ENCODE assay signal across 15 cellular contexts in genomic region chr5:174324680-174325079, GRCh38.
DNase-seq lines count a peak whose midpoint lies in the region; ATAC-seq and TF ChIP-seq lines count a peak whose summit lies in the region.
"Had no signal": no experiment of that assay in that cellular context is flagged by ENCODE, and none has a peak within 500 bp of the region (broad histone marks: within the 10 kb centered on the region; RNA-seq: fewer than 3 reads in every experiment).

No MANE protein-coding gene starts in this region.

- H3K9me2 ChIP-seq in SK-N-SH = no peaks in the 10 kb centered on the region

- H4K20me1 ChIP-seq in SK-N-SH (ENCODE audit: insufficient read depth) = no peaks in the 10 kb centered on the region

- CTCF ChIA-PET in SK-N-SH (lab: Yijun Ruan, JAX) = interaction anchor here (0.6 to 9.2 kb wide), 8 partner anchors 7 to 1031 kb away, joined by 3 to 141 read pairs (median 6); partner anchors contain the start of genes BOD1 and NSG2

- H3K36me3 ChIP-seq in SK-N-SH (replicated peaks in 1 of 2; ENCODE audit: control insufficient read depth in 1 of 2, insufficient read depth in 2 of 2, low read length in 1 of 2) = no peaks in the 10 kb centered on the region

- peaks cover 6% of the 10 kb centered on the region for H3F3A ChIP-seq in SK-N-SH (replicated peaks; ENCODE audit: insufficient read depth)

- H3K27me3 Mint-ChIP-seq in CD14-positive monocyte (ENCODE audit: low read depth in 3 of 3) = peaks cover 0 to 17% (median 5%) of the 10 kb centered on the region in 3 donors

- H3K27ac Mint-ChIP-seq in CD14-positive monocyte = no peak overlapping the region
- H3K27ac Mint-ChIP-seq: B cell; CD4-positive, alpha-beta T cell; H9; IgD-negative memory B cell had no signal

- no peaks in the 10 kb centered on the region for H3K36me3 Mint-ChIP-seq in CD14-positive monocyte
- H3K36me3 Mint-ChIP-seq: IgD-negative memory B cell had no signal

- no peak overlapping the region for H3K9ac ChIP-seq in SK-N-SH

- TF ChIP-seq CTCF in SK-N-SH (IDR thresholded peaks at IDR 0.05) (no peak), fibroblast of mammary gland (conservative IDR thresholded peaks at IDR 0.05; ENCODE audit: control insufficient read depth, insufficient read depth, low read depth, low read length) (no peak), CD14-positive monocyte (IDR thresholded peaks at IDR 0.05) (no peak)

- no peak for ATAC-seq in SK-N-SH treated with all-trans-retinoic acid at 6 μM for 48 hours

- TF ChIP-seq EP300 in SK-N-SH (IDR thresholded peaks at IDR 0.05; ENCODE audit: borderline replicate concordance in 1 of 2, low read depth in 1 of 2, low read length in 1 of 2) = no peak

- H3K9me3 Mint-ChIP-seq in CD14-positive monocyte = peaks cover 0 to 4% (median 0%) of the 10 kb centered on the region in 7 donors
- H3K9me3 Mint-ChIP-seq: CD4-positive, alpha-beta T cell; H9 had no signal

- no peak overlapping the region for H3K4me3 Mint-ChIP-seq in CD14-positive monocyte
- H3K4me3 Mint-ChIP-seq: B cell; CD4-positive, alpha-beta T cell; H9; IgD-negative memory B cell had no signal

- H3K4me1 ChIP-seq in SK-N-SH (ENCODE audit: control insufficient read depth in 1 of 2, insufficient read depth in 2 of 2, low read depth in 1 of 2, low read length in 1 of 2) = peaks cover 14 to 38% of the 10 kb centered on the region in 2 experiments

- peak overlapping the region in 1 of 2 experiments; percentile 4; a peak in 1 of 4 replicates for H3K27ac ChIP-seq in SK-N-SH (ENCODE audit: low read depth in 2 of 2, low read length in 1 of 2)

- H2AFZ ChIP-seq in SK-N-SH (ENCODE audit: low read depth) = 0 out of 2 replicates have a peak overlapping the region, but pooled peaks have one; percentile 53

- H3K9me3 ChIP-seq in SK-N-SH = no peaks in the 10 kb centered on the region

- 51% methylated on average over 3 of the region's 3 CpGs for WGBS in SK-N-SH (ENCODE audit: low lambda C conversion rate)

- H3K4me2 ChIP-seq in SK-N-SH = no peak overlapping the region

- no peak for TF ChIP-seq RAD21 in SK-N-SH (IDR thresholded peaks at IDR 0.05; ENCODE audit: low read length)

- no peaks in the 10 kb centered on the region for H3K79me2 ChIP-seq in SK-N-SH (ENCODE audit: insufficient read depth)

- H3K4me3 ChIP-seq in SK-N-SH (ENCODE audit: low read depth in 2 of 2, low read length in 1 of 2) (no peak overlapping the region), fibroblast of mammary gland (ENCODE audit: control insufficient read depth, low read depth, low read length) (no peak overlapping the region)

- POLR2A ChIA-PET in SK-N-SH (lab: Yijun Ruan, JAX) = interaction anchor here (1.0 kb wide), 1 partner anchor 13 kb away, joined by 3 read pairs; no protein-coding TSS in a partner anchor

- H3K4me1 Mint-ChIP-seq in CD14-positive monocyte = no peaks in the 10 kb centered on the region
- H3K4me1 Mint-ChIP-seq: B cell had no signal

- DNase-seq in SK-N-SH (no peak), RPMI7951 (ENCODE audit: low read depth) (peak; percentile 31), fibroblast of mammary gland (ENCODE audit: low read depth) (peak; percentile 28), occipital lobe (lab: John Stamatoyannopoulos, UW) (no peak), CD14-positive monocyte (ENCODE audit: low spot score) (no peak), NCI-H2029 treated with DMSO at 0.1 percent for 48 hours (lab: John Stamatoyannopoulos, UW) (no peak)
- DNase-seq in central memory CD4-positive, alpha-beta T cell = no peak
- DNase-seq: 8988T; CD4-positive, alpha-beta T cell; NCI-H1092 treated with DMSO at 0.1 percent for 48 hours; Right ventricle myocardium superior had no signal

- intact Hi-C loops in CD14-positive monocyte (cut with micrococcal nuclease) = no loop called here

- no peaks in the 10 kb centered on the region; the same call in 1 of the 2 replicates for H3K27me3 ChIP-seq in SK-N-SH (ENCODE audit: insufficient read depth)

TF ChIP-seq in SK-N-SH, 30 proteins besides CTCF, POLR2A, EP300 and RAD21:
- TF ChIP-seq PBX3 (IDR thresholded peaks at IDR 0.05) (peak; percentile 33; the same call in 1 of the 2 replicates), MEF2A (IDR thresholded peaks at IDR 0.05; ENCODE audit: borderline replicate concordance, low read depth) (no peak)

TF ChIP-seq in SK-N-SH treated with all-trans-retinoic acid at 6 μM for 48 hours, 23 proteins besides CTCF, POLR2A, EP300 and RAD21:
- TF ChIP-seq TOX (CRISPR knock-in tag; IDR thresholded peaks at IDR 0.05; ENCODE audit: borderline replicate concordance) (no peak), PATZ1 (CRISPR knock-in tag; IDR thresholded peaks at IDR 0.05; ENCODE audit: borderline replicate concordance) (no peak), ZFP30 (CRISPR knock-in tag; IDR thresholded peaks at IDR 0.05) (no peak), SNAI2 (CRISPR knock-in tag; IDR thresholded peaks at IDR 0.05) (no peak), ESRRG (CRISPR knock-in tag; IDR thresholded peaks at IDR 0.05) (no peak), ZC3H10 (CRISPR knock-in tag; IDR thresholded peaks at IDR 0.05) (no peak), POU6F1 (CRISPR knock-in tag; IDR thresholded peaks at IDR 0.05; ENCODE audit: borderline replicate concordance, low read depth) (no peak)
TF ChIP-seq in SK-N-SH treated with all-trans-retinoic acid at 6 μM for 48 hours: peak in this region for 0.

Comparison
In these comparisons a context has a peak if more than half of its experiments do, and no peak if none do; other contexts are left out.
1. DNase-seq: peak in RPMI7951 (single experiment) and fibroblast of mammary gland (single experiment); none in SK-N-SH (single experiment), occipital lobe (single experiment), central memory CD4-positive, alpha-beta T cell (single experiment), CD14-positive monocyte (single experiment) and NCI-H2029 treated with DMSO at 0.1 percent for 48 hours (single experiment).